In genomic region chr11:34493926-34494595, GRCh38 we compare ENCODE assay signal across 27 cellular contexts. TPM values are rescaled to one million over a fixed set of nuclear protein-coding genes. Genes with fewer than 3 reads are reported as not detected.
"Had no signal": no experiment of that assay in that cellular context is flagged by ENCODE, and none has a peak within 500 bp of the region (broad histone marks: within the 10 kb centered on the region; RNA-seq: fewer than 3 reads in every experiment).

No MANE protein-coding gene starts in this region.

- H3K36me3 ChIP-seq: left lung, ovary, sigmoid colon, spleen, suprapubic skin, thoracic aorta, tibial artery, upper lobe of right lung had no signal

- ATAC-seq: left cardiac atrium; left lung; natural killer cell; right cardiac atrium; stimulated activated effector memory CD8-positive, alpha-beta T cell treated with anti-CD3 and anti-CD28 coated beads, Interleukin-12 subunit alpha, Interleukin-12 subunit beta, amount 100 ng/mL, for 72 hours; upper lobe of right lung had no signal

- H3K27me3 ChIP-seq: left lung, ovary, sigmoid colon, upper lobe of right lung had no signal

- DNase-seq: hippocampal formation; kidney glomerular epithelial cell; left cardiac atrium; left lung; mesendoderm; naive B cell; natural killer cell; nephron progenitor cell; ovary; retina; right cardiac atrium; sigmoid colon; small intestine; spleen; stimulated activated CD4-positive, alpha-beta T cell treated with anti-CD3 and anti-CD28 coated beads, Interleukin-4, amount 100 ng/mL, for 24 hours; stimulated activated naive CD4-positive, alpha-beta T cell; tibial artery; trophoblast cell; upper lobe of right lung had no signal

- H3K27ac ChIP-seq: left lung, ovary, sigmoid colon, spleen, suprapubic skin, thoracic aorta, tibial artery had no signal

- H3K9me3 ChIP-seq: left lung, ovary, sigmoid colon, spleen, suprapubic skin, thoracic aorta, tibial artery, upper lobe of right lung had no signal

- H3K4me1 ChIP-seq: sigmoid colon, suprapubic skin, tibial artery, upper lobe of right lung had no signal

- H3K4me3 ChIP-seq: left lung, lung, ovary, sigmoid colon, spleen, suprapubic skin, thoracic aorta, tibial artery, upper lobe of right lung had no signal

RNA-seq across cellular contexts. Expression of gene ELF5, which starts 19.5 kb away (rescaled TPM):
- total RNA-seq: left cardiac atrium, mononuclear cell, natural killer cell, omental fat pad, ovary, pulmonary artery endothelial cell, right cardiac atrium, sigmoid colon, subcutaneous adipose tissue, thoracic aorta had no signal
